8 cellular contexts compared by ENCODE assay signal in the genomic region with DNA sequence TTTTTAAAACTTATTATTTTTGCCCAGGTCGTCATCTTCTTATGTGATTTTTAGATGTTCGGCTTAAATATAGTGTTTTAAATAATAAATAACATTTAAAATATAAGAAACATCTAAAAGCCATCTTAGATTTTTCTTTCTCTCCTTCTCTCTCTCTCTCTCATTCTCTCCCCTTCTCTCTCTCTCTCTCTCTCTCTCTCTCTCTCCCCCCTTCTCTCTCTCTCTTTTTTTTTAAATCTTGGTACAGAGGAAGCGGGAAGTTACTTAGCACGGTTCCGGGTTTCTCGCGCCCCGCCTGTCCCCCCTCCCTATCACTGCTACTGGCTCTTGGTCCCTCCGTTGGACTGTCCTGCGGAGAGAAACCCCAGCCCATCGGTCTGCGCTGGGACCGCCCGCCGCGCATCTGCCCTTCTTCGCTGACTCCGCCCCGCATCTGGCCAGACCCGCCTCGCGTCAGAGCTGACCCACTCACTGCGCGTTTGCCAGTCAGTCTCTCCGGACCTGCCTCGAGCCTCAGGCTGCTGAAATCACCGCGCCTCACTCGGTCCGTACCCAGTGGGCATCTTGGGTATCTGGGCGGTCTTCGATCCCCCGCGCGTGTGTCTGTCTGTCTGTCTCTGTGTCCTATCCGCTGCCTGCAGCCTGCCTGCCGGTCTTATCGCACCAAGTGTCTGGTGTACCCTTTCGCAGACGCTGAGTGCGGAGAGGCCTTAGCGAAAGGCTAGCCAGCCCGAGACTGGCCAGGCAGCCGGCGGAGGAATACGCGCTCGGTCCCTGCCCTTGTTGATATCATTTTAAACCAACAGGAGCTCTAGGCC. TPM values are rescaled to one million over a fixed set of nuclear protein-coding genes. Genes with fewer than 3 reads are reported as not detected.
A peak's percentile ranks its signal among the peaks of the same experiment; 100 is the strongest.
DNase-seq lines count a peak whose midpoint lies in the region; ATAC-seq and TF ChIP-seq lines count a peak whose summit lies in the region.

A gene (plus strand): TSS at position 489 of the 818 bp plus-strand sequence. CDS start 739 bp downstream, outside the sequence.

- no peak for TF ChIP-seq CTCF in left lung (IDR thresholded peaks at IDR 0.05)

- H3K27me3 ChIP-seq in ectodermal cell (ENCODE audit: control insufficient read depth, insufficient read depth, low read length, poor library complexity, severe bottlenecking) (no peaks in the 10 kb centered on the region), left lung (peaks cover 0 to 15% of the 10 kb centered on the region in 2 donors)

- H3K36me3 Mint-ChIP-seq in activated CD4-positive, alpha-beta T cell treated with anti-CD3 and anti-CD28 coated beads, Interleukin-2, amount 10 ng/mL, durations not matched to agents 24 days and 14 days (ENCODE audit: low read depth), result no peaks in the 10 kb centered on the region
- H3K36me3 Mint-ChIP-seq in activated T-helper 2 cell treated with anti-CD3 and anti-CD28 coated beads, Interferon-gamma antibody, Interleukin-2, Interleukin-4, amounts not matched to agents 10 μg/mL and 5 μg/mL and 100 μg/mL, durations not matched to agents 14 hours and 24 hours and 36 hours (ENCODE audit: low read depth), result no peaks in the 10 kb centered on the region

- intact Hi-C loops in activated CD4-positive, alpha-beta T cell treated with anti-CD3 and anti-CD28 coated beads, Interleukin-2, amount 10 ng/mL, durations not matched to agents 24 days and 14 days (cut with micrococcal nuclease), result no loop called here
- intact Hi-C loops in left lung (cut with DNase I), result no loop called here
- intact Hi-C loops in activated T-helper 2 cell treated with anti-CD3 and anti-CD28 coated beads, Interferon-gamma antibody, Interleukin-2, Interleukin-4, amounts not matched to agents 10 μg/mL and 5 μg/mL and 100 μg/mL, durations not matched to agents 14 hours and 24 hours and 36 hours (cut with micrococcal nuclease), result no loop called here

- H3K27me3 Mint-ChIP-seq in activated CD4-positive, alpha-beta T cell treated with anti-CD3 and anti-CD28 coated beads, Interleukin-2, amount 10 ng/mL, durations not matched to agents 24 days and 14 days, result no peaks in the 10 kb centered on the region
- H3K27me3 Mint-ChIP-seq in activated T-helper 2 cell treated with anti-CD3 and anti-CD28 coated beads, Interferon-gamma antibody, Interleukin-2, Interleukin-4, amounts not matched to agents 10 μg/mL and 5 μg/mL and 100 μg/mL, durations not matched to agents 14 hours and 24 hours and 36 hours (ENCODE audit: low read depth), result no peaks in the 10 kb centered on the region

- ATAC-seq in left lung (peak; percentile 98), GM21360 (IDR thresholded peaks at IDR 0.05; ENCODE audit: unreplicated experiment) (no peak)

- H3K27ac ChIP-seq in ectodermal cell (ENCODE audit: insufficient read depth, low read depth, low read length, poor library complexity, severe bottlenecking), result no peak within 1 kb of the TSS
- peak within 1 kb of the TSS in 1 of 2 donors; percentile 69 for H3K27ac ChIP-seq in left lung
- H3K27ac ChIP-seq in substantia nigra (ENCODE audit: low read depth, low read length, poor library complexity, severe bottlenecking), result peak within 1 kb of the TSS; percentile 47

- no peaks in the 10 kb centered on the region for H3K9me3 ChIP-seq in ectodermal cell (ENCODE audit: control insufficient read depth, low read length)
- H3K9me3 ChIP-seq in left lung, result no peaks in the 10 kb centered on the region

- WGBS in ectodermal cell, 2 experiments, result 0 to 1% methylated on average over 46 of the region's 48 CpGs

- no peak within 1 kb of the TSS for H3K27ac Mint-ChIP-seq in activated CD4-positive, alpha-beta T cell treated with anti-CD3 and anti-CD28 coated beads, Interleukin-2, amount 10 ng/mL, durations not matched to agents 24 days and 14 days
- no peak within 1 kb of the TSS for H3K27ac Mint-ChIP-seq in activated T-helper 2 cell treated with anti-CD3 and anti-CD28 coated beads, Interferon-gamma antibody, Interleukin-2, Interleukin-4, amounts not matched to agents 10 μg/mL and 5 μg/mL and 100 μg/mL, durations not matched to agents 14 hours and 24 hours and 36 hours

- no peaks in the 10 kb centered on the region for H3K4me1 Mint-ChIP-seq in activated CD4-positive, alpha-beta T cell treated with anti-CD3 and anti-CD28 coated beads, Interleukin-2, amount 10 ng/mL, durations not matched to agents 24 days and 14 days
- no peaks in the 10 kb centered on the region for H3K4me1 Mint-ChIP-seq in activated T-helper 2 cell treated with anti-CD3 and anti-CD28 coated beads, Interferon-gamma antibody, Interleukin-2, Interleukin-4, amounts not matched to agents 10 μg/mL and 5 μg/mL and 100 μg/mL, durations not matched to agents 14 hours and 24 hours and 36 hours (ENCODE audit: low read depth)

- H3K4me3 Mint-ChIP-seq in activated CD4-positive, alpha-beta T cell treated with anti-CD3 and anti-CD28 coated beads, Interleukin-2, amount 10 ng/mL, durations not matched to agents 24 days and 14 days, result peak within 1 kb of the TSS; percentile 10
- no peak within 1 kb of the TSS for H3K4me3 Mint-ChIP-seq in activated T-helper 2 cell treated with anti-CD3 and anti-CD28 coated beads, Interferon-gamma antibody, Interleukin-2, Interleukin-4, amounts not matched to agents 10 μg/mL and 5 μg/mL and 100 μg/mL, durations not matched to agents 14 hours and 24 hours and 36 hours (ENCODE audit: low read depth)

- H3K36me3 ChIP-seq in ectodermal cell (ENCODE audit: control insufficient read depth, insufficient read depth, low read length), result no peaks in the 10 kb centered on the region
- H3K36me3 ChIP-seq in left lung, result no peaks in the 10 kb centered on the region

- H3K4me3 ChIP-seq in ectodermal cell (ENCODE audit: insufficient read depth, low read depth, low read length) (peak within 1 kb of the TSS; percentile 44), left lung (peak within 1 kb of the TSS; percentile 24 to 28)

- DNase-seq in activated CD4-positive, alpha-beta T cell treated with anti-CD3 and anti-CD28 coated beads, Interleukin-2, amount 10 ng/mL, durations not matched to agents 24 days and 14 days, result no peak
- no peak for DNase-seq in activated CD4-positive, alpha-beta T cell treated with anti-CD3 and anti-CD28 coated beads, Interleukin-2, amount 50 U/mL, for 4 hours
- peak; percentile 71 to 81 for DNase-seq in left lung
- DNase-seq in substantia nigra (lab: John Stamatoyannopoulos, UW), result peak in 48 of 49 donors; percentile 7 to 82 (median 57)
- DNase-seq in activated CD4-positive, alpha-beta T cell treated with anti-CD3 and anti-CD28 coated beads for 48 hours, result no peak
- DNase-seq in activated T-helper 2 cell treated with anti-CD3 and anti-CD28 coated beads, Interferon-gamma antibody, Interleukin-2, Interleukin-4, amounts not matched to agents 10 μg/mL and 5 μg/mL and 100 μg/mL, durations not matched to agents 14 hours and 24 hours and 36 hours (ENCODE audit: low spot score), result no peak

- no peaks in the 10 kb centered on the region for H3K9me3 Mint-ChIP-seq in activated CD4-positive, alpha-beta T cell treated with anti-CD3 and anti-CD28 coated beads, Interleukin-2, amount 10 ng/mL, durations not matched to agents 24 days and 14 days
- peaks cover 5% of the 10 kb centered on the region for H3K9me3 Mint-ChIP-seq in activated T-helper 2 cell treated with anti-CD3 and anti-CD28 coated beads, Interferon-gamma antibody, Interleukin-2, Interleukin-4, amounts not matched to agents 10 μg/mL and 5 μg/mL and 100 μg/mL, durations not matched to agents 14 hours and 24 hours and 36 hours

- H3K4me1 ChIP-seq in ectodermal cell (ENCODE audit: control insufficient read depth, insufficient read depth, low read length) (no peaks in the 10 kb centered on the region), left lung (no peaks in the 10 kb centered on the region)

RNA-seq across cellular contexts. Expression of the gene that starts here (rescaled TPM):
- total RNA-seq in activated CD4-positive, alpha-beta T cell treated with anti-CD3 and anti-CD28 coated beads, Interleukin-2, amount 10 ng/mL, durations not matched to agents 24 days and 14 days, result not detected in 2 replicates
- 3.7 TPM for polyA plus RNA-seq in ectodermal cell (2013, experiment 1 of 4)
- polyA plus RNA-seq in ectodermal cell (2013, experiment 2 of 4), result 3.0 TPM
- polyA plus RNA-seq in ectodermal cell (2013, experiment 3 of 4), result 2.6 TPM
- 3.2 TPM for polyA plus RNA-seq in ectodermal cell (2013, experiment 4 of 4)
- total RNA-seq in left lung, result 1 to 10 TPM; 1.2 to 2.1 TPM
- total RNA-seq in activated T-helper 2 cell treated with anti-CD3 and anti-CD28 coated beads, Interferon-gamma antibody, Interleukin-2, Interleukin-4, amounts not matched to agents 10 μg/mL and 5 μg/mL and 100 μg/mL, durations not matched to agents 14 hours and 24 hours and 36 hours, result not detected in 2 replicates

Comparison
In these comparisons a context has a peak if more than half of its experiments do, and no peak if none do; other contexts are left out.
1. DNase-seq: peak in left lung (2 of 2) and substantia nigra (48 of 49); none in activated CD4-positive, alpha-beta T cell treated with anti-CD3 and anti-CD28 coated beads, Interleukin-2, amount 10 ng/mL, durations not matched to agents 24 days and 14 days (single experiment), activated CD4-positive, alpha-beta T cell treated with anti-CD3 and anti-CD28 coated beads, Interleukin-2, amount 50 U/mL, for 4 hours (0 of 2), activated CD4-positive, alpha-beta T cell treated with anti-CD3 and anti-CD28 coated beads for 48 hours (single experiment) and activated T-helper 2 cell treated with anti-CD3 and anti-CD28 coated beads, Interferon-gamma antibody, Interleukin-2, Interleukin-4, amounts not matched to agents 10 μg/mL and 5 μg/mL and 100 μg/mL, durations not matched to agents 14 hours and 24 hours and 36 hours (single experiment).